In genomic region chr9:84485539-84485938, GRCh38 we compare ENCODE assay signal across 24 cellular contexts.
A peak's percentile ranks its signal among the peaks of the same experiment; 100 is the strongest.
DNase-seq lines count a peak whose midpoint lies in the region; ATAC-seq and TF ChIP-seq lines count a peak whose summit lies in the region.
"Had no signal": no experiment of that assay in that cellular context is flagged by ENCODE, and none has a peak within 500 bp of the region (broad histone marks: within the 10 kb centered on the region; RNA-seq: fewer than 3 reads in every experiment).

No MANE protein-coding gene starts in this region.

- POLR2A ChIA-PET in RWPE1 (lab: Yijun Ruan, JAX; ENCODE audit: low non-redundant PET), result no interaction called here

- DNase-seq in LNCaP clone FGC (ENCODE audit: low read depth) (peak; percentile 92), RWPE1 (ENCODE audit: low spot score) (peak; percentile 56), left lobe of liver (ENCODE audit: low spot score) (no peak), COLO829 (ENCODE audit: low spot score) (no peak)
- no peak for DNase-seq in activated CD8-positive, alpha-beta memory T cell treated with anti-CD3 and anti-CD28 coated beads, Interleukin-2, amount 10 ng/mL, durations not matched to agents 7 days and 5 days
- no peak for DNase-seq in activated T-cell treated with anti-CD3 and anti-CD28 coated beads, Interleukin-2, amount 50 U/mL, for 24 hours
- DNase-seq: C1 segment of cervical spinal cord; Caco-2; CD4-positive, alpha-beta memory T cell; DMS79; EL; GF-D8; HCEC 1CT; IMR-90; KG1; NCI-H1048; NCI-H1694; NCI-H2029 treated with DMSO at 0.1 percent for 48 hours; NCI-H748 treated with DMSO at 0.1 percent for 48 hours; NK-92 treated with Interleukin-12 subunit alpha and Interleukin-12 subunit beta, amount 100 ng/mL, for 24 hours; PC-3; Right ventricle myocardium superior had no signal

- no peaks in the 10 kb centered on the region for H3K9me3 Mint-ChIP-seq in activated CD8-positive, alpha-beta memory T cell treated with anti-CD3 and anti-CD28 coated beads, Interleukin-2, amount 10 ng/mL, durations not matched to agents 7 days and 5 days (ENCODE audit: low read depth)
- H3K9me3 Mint-ChIP-seq in activated T-cell treated with anti-CD3 and anti-CD28 coated beads, Interleukin-2, amount 50 U/mL, for 24 hours, result no peaks in the 10 kb centered on the region
- H3K9me3 Mint-ChIP-seq: CD4-positive, alpha-beta memory T cell had no signal

- H3K27me3 Mint-ChIP-seq in activated CD8-positive, alpha-beta memory T cell treated with anti-CD3 and anti-CD28 coated beads, Interleukin-2, amount 10 ng/mL, durations not matched to agents 7 days and 5 days, result no peaks in the 10 kb centered on the region
- H3K27me3 Mint-ChIP-seq in activated T-cell treated with anti-CD3 and anti-CD28 coated beads, Interleukin-2, amount 50 U/mL, for 24 hours, result peaks cover 4% of the 10 kb centered on the region

- ATAC-seq in esophagus mucosa, result peak; percentile 26
- peak; percentile 57 for ATAC-seq in left lobe of liver
- no peak for ATAC-seq in activated CD8-positive, alpha-beta memory T cell treated with anti-CD3 and anti-CD28 coated beads, Interleukin-2, amount 10 ng/mL, durations not matched to agents 7 days and 5 days
- ATAC-seq: PC-3 had no signal

- CTCF ChIA-PET in RWPE1 (lab: Yijun Ruan, JAX), result interaction anchor here (0.6 to 1.2 kb wide), 2 partner anchors 89 to 191 kb away, joined by 3 to 4 read pairs; no protein-coding TSS in a partner anchor
- CTCF ChIA-PET in activated CD8-positive, alpha-beta memory T cell treated with anti-CD3 and anti-CD28 coated beads, Interleukin-2, amount 10 ng/mL, durations not matched to agents 7 days and 5 days (lab: Charles Lee), result no interaction called here

- H3K4me3 ChIP-seq in LNCaP clone FGC (ENCODE audit: low read depth, low read length), result no peak overlapping the region
- H3K4me3 ChIP-seq: SJSA1 had no signal

- TF ChIP-seq CTCF in LNCaP clone FGC (IDR thresholded peaks at IDR 0.05; ENCODE audit: control insufficient read depth, extremely low read depth, insufficient read depth) (no peak), RWPE1 (conservative IDR thresholded peaks at IDR 0.05; ENCODE audit: low read depth) (no peak)

- no peak overlapping the region for H3K4me3 Mint-ChIP-seq in activated CD8-positive, alpha-beta memory T cell treated with anti-CD3 and anti-CD28 coated beads, Interleukin-2, amount 10 ng/mL, durations not matched to agents 7 days and 5 days
- no peak overlapping the region for H3K4me3 Mint-ChIP-seq in activated T-cell treated with anti-CD3 and anti-CD28 coated beads, Interleukin-2, amount 50 U/mL, for 24 hours
- H3K4me3 Mint-ChIP-seq: CD4-positive, alpha-beta memory T cell had no signal

- no peaks in the 10 kb centered on the region for H3K36me3 Mint-ChIP-seq in activated CD8-positive, alpha-beta memory T cell treated with anti-CD3 and anti-CD28 coated beads, Interleukin-2, amount 10 ng/mL, durations not matched to agents 7 days and 5 days
- H3K36me3 Mint-ChIP-seq in activated T-cell treated with anti-CD3 and anti-CD28 coated beads, Interleukin-2, amount 50 U/mL, for 24 hours (ENCODE audit: low read depth), result no peaks in the 10 kb centered on the region
- H3K36me3 Mint-ChIP-seq: CD4-positive, alpha-beta memory T cell had no signal

- no peak overlapping the region for H3K27ac Mint-ChIP-seq in activated CD8-positive, alpha-beta memory T cell treated with anti-CD3 and anti-CD28 coated beads, Interleukin-2, amount 10 ng/mL, durations not matched to agents 7 days and 5 days
- H3K27ac Mint-ChIP-seq in activated T-cell treated with anti-CD3 and anti-CD28 coated beads, Interleukin-2, amount 50 U/mL, for 24 hours, result no peak overlapping the region
- H3K27ac Mint-ChIP-seq: CD4-positive, alpha-beta memory T cell had no signal

- H3K4me1 Mint-ChIP-seq in activated CD8-positive, alpha-beta memory T cell treated with anti-CD3 and anti-CD28 coated beads, Interleukin-2, amount 10 ng/mL, durations not matched to agents 7 days and 5 days, result no peaks in the 10 kb centered on the region
- H3K4me1 Mint-ChIP-seq in activated T-cell treated with anti-CD3 and anti-CD28 coated beads, Interleukin-2, amount 50 U/mL, for 24 hours (ENCODE audit: low read depth), result no peaks in the 10 kb centered on the region
- H3K4me1 Mint-ChIP-seq: CD4-positive, alpha-beta memory T cell had no signal

- H3K27ac ChIP-seq in RWPE1, result no peak overlapping the region
- H3K27ac ChIP-seq: SJSA1 had no signal

Comparison
In these comparisons a context has a peak if more than half of its experiments do, and no peak if none do; other contexts are left out.
1. DNase-seq: peak in LNCaP clone FGC (single experiment) and RWPE1 (single experiment); none in left lobe of liver (single experiment), activated CD8-positive, alpha-beta memory T cell treated with anti-CD3 and anti-CD28 coated beads, Interleukin-2, amount 10 ng/mL, durations not matched to agents 7 days and 5 days (single experiment), activated T-cell treated with anti-CD3 and anti-CD28 coated beads, Interleukin-2, amount 50 U/mL, for 24 hours (single experiment) and COLO829 (single experiment).